Comparison of ENCODE assay signal across 8 cellular contexts in genomic region chr6:109096198-109096597, GRCh38. TPM values are rescaled to one million over a fixed set of nuclear protein-coding genes. Genes with fewer than 3 reads are reported as not detected.
DNase-seq lines count a peak whose midpoint lies in the region; ATAC-seq and TF ChIP-seq lines count a peak whose summit lies in the region.

No MANE protein-coding gene starts in this region.

- peak overlapping the region; percentile 94; the same call in 1 of the 2 replicates for H3K9ac ChIP-seq in ES-I3 (ENCODE audit: low read depth, low read length)
- peak overlapping the region; percentile 97 for H3K9ac ChIP-seq in OCI-LY3 (ENCODE audit: low read length)
- no peak overlapping the region for H3K9ac ChIP-seq in trophoblast cell (ENCODE audit: low read length)

- H2BK12ac ChIP-seq in trophoblast cell (ENCODE audit: low read length): no peak overlapping the region

- ATAC-seq in HG03280 (IDR thresholded peaks at IDR 0.05; ENCODE audit: unreplicated experiment): no peak

- 0 out of 2 replicates have a peak overlapping the region, but pooled peaks have one; percentile 86 for H2AFZ ChIP-seq in OCI-LY3 (ENCODE audit: low read depth, low read length)
- no peak overlapping the region for H2AFZ ChIP-seq in trophoblast cell (ENCODE audit: insufficient read depth, low read length, poor library complexity)

- TF ChIP-seq CTCF in OCI-LY3 (IDR thresholded peaks at IDR 0.05; ENCODE audit: low read depth, low read length): no peak
- no peak for TF ChIP-seq CTCF in endothelial cell (IDR thresholded peaks at IDR 0.05; ENCODE audit: unreplicated experiment)

- H3K23ac ChIP-seq in trophoblast cell (ENCODE audit: low read length): no peak overlapping the region

- no peak overlapping the region for H3K14ac ChIP-seq in trophoblast cell (ENCODE audit: low read length)

- H3K27ac ChIP-seq in OCI-LY3 (ENCODE audit: low read length) (no peak overlapping the region), trophoblast cell (ENCODE audit: low read depth, low read length) (no peak overlapping the region), caudate nucleus (ENCODE audit: low read depth, low read length) (no peak overlapping the region)

- no peaks in the 10 kb centered on the region for H3K27me3 Mint-ChIP-seq in endothelial cell (ENCODE audit: unreplicated experiment)

- H3K79me2 ChIP-seq in OCI-LY3 (ENCODE audit: low read length) (no peaks in the 10 kb centered on the region), trophoblast cell (ENCODE audit: control insufficient read depth, insufficient read depth, low read length, poor library complexity) (peaks cover 4% of the 10 kb centered on the region)

- no peaks in the 10 kb centered on the region for H4K20me1 ChIP-seq in OCI-LY3 (ENCODE audit: insufficient read depth, low read length)

- no CpG with 5 or more reads among the region's 6 CpGs for WGBS in trophoblast cell (ENCODE audit: extremely low coverage, insufficient coverage, insufficient read length)

- peak overlapping the region; percentile 96 for H3K4me3 ChIP-seq in OCI-LY3 (ENCODE audit: low read length)
- H3K4me3 ChIP-seq in trophoblast cell (ENCODE audit: low read depth, low read length): no peak overlapping the region

- peaks cover 3% of the 10 kb centered on the region for H3K36me3 Mint-ChIP-seq in endothelial cell (ENCODE audit: low read depth, unreplicated experiment)

- H3K4ac ChIP-seq in trophoblast cell (ENCODE audit: low read depth, low read length): no peak overlapping the region

- peak overlapping the region; percentile 21 for H3K18ac ChIP-seq in trophoblast cell (ENCODE audit: low read length)

- H3K4me2 ChIP-seq in OCI-LY3 (ENCODE audit: low read length) (peak overlapping the region; percentile 89), trophoblast cell (ENCODE audit: low read length) (peak overlapping the region; percentile 40)

- H3K4me1 Mint-ChIP-seq in endothelial cell (ENCODE audit: unreplicated experiment): peaks cover 22% of the 10 kb centered on the region

- no peaks in the 10 kb centered on the region for H3K4me1 ChIP-seq in ES-I3 (ENCODE audit: insufficient read depth, low read length)
- peaks cover 15% of the 10 kb centered on the region for H3K4me1 ChIP-seq in OCI-LY3 (ENCODE audit: low read length)
- H3K4me1 ChIP-seq in trophoblast cell (ENCODE audit: control insufficient read depth in 1 of 2, insufficient read depth in 2 of 2, low read length in 2 of 2): peaks cover 0 to 2% of the 10 kb centered on the region in 2 experiments

- no peak overlapping the region for H4K91ac ChIP-seq in trophoblast cell (ENCODE audit: low read depth, low read length)

- H4K8ac ChIP-seq in trophoblast cell (ENCODE audit: low read depth, low read length): no peak overlapping the region

- no peaks in the 10 kb centered on the region for H3K9me3 Mint-ChIP-seq in endothelial cell (ENCODE audit: unreplicated experiment)

- peak overlapping the region; percentile 90 for H3K4me3 Mint-ChIP-seq in endothelial cell (ENCODE audit: unreplicated experiment)

- H2AK5ac ChIP-seq in trophoblast cell (ENCODE audit: low read length): no peak overlapping the region

- peaks cover 8% of the 10 kb centered on the region for H3K79me1 ChIP-seq in trophoblast cell (ENCODE audit: low read length)

- no peak overlapping the region for H4K12ac ChIP-seq in trophoblast cell (ENCODE audit: low read depth, low read length)

- no peak overlapping the region for H2BK120ac ChIP-seq in trophoblast cell (ENCODE audit: insufficient read depth, low read length, poor library complexity)

- H3K9me3 ChIP-seq in ES-I3 (ENCODE audit: control insufficient read depth, insufficient read depth, low read length) (no peaks in the 10 kb centered on the region), OCI-LY3 (ENCODE audit: insufficient read depth, low read length) (no peaks in the 10 kb centered on the region), trophoblast cell (ENCODE audit: insufficient read depth, low read depth, low read length) (no peaks in the 10 kb centered on the region)

- H2BK5ac ChIP-seq in trophoblast cell (ENCODE audit: low read depth, low read length, poor library complexity): no peak overlapping the region

- no peaks in the 10 kb centered on the region for H3K27me3 ChIP-seq in OCI-LY3 (ENCODE audit: low read depth, low read length)
- H3K27me3 ChIP-seq in trophoblast cell (ENCODE audit: insufficient read depth, low read length): no peaks in the 10 kb centered on the region

- no peak overlapping the region for H3K27ac Mint-ChIP-seq in endothelial cell (ENCODE audit: unreplicated experiment)

- H3K36me3 ChIP-seq in ES-I3 (ENCODE audit: insufficient read depth, low read length) (no peaks in the 10 kb centered on the region), OCI-LY3 (replicated peaks; ENCODE audit: low read depth, low read length) (no peaks in the 10 kb centered on the region), trophoblast cell (ENCODE audit: control insufficient read depth in 1 of 2, insufficient read depth in 2 of 2, low read length in 2 of 2) (no peaks in the 10 kb centered on the region)

- DNase-seq in endothelial cell (ENCODE audit: low spot score) (no peak), trophoblast cell (no peak), NCI-H748 (lab: John Stamatoyannopoulos, UW; ENCODE audit: unreplicated experiment) (no peak), caudate nucleus (lab: John Stamatoyannopoulos, UW) (no peak), hypothalamus (lab: John Stamatoyannopoulos, UW) (no peak)

RNA-seq across cellular contexts. Expression of gene CEP57L1, which starts 0.9 kb away (rescaled TPM):
- total RNA-seq in endothelial cell (ENCODE audit: unreplicated experiment): 11.0 TPM
- 18.2 and 18.9 TPM in 2 replicates for polyA plus RNA-seq in trophoblast cell (2013)

RNA-seq across cellular contexts. Expression of gene SESN1, which starts 1.6 kb away (rescaled TPM):
- 23.6 TPM for total RNA-seq in endothelial cell (ENCODE audit: unreplicated experiment)
- 20.3 and 21.5 TPM in 2 replicates for polyA plus RNA-seq in trophoblast cell (2013)
